In the genomic region with DNA sequence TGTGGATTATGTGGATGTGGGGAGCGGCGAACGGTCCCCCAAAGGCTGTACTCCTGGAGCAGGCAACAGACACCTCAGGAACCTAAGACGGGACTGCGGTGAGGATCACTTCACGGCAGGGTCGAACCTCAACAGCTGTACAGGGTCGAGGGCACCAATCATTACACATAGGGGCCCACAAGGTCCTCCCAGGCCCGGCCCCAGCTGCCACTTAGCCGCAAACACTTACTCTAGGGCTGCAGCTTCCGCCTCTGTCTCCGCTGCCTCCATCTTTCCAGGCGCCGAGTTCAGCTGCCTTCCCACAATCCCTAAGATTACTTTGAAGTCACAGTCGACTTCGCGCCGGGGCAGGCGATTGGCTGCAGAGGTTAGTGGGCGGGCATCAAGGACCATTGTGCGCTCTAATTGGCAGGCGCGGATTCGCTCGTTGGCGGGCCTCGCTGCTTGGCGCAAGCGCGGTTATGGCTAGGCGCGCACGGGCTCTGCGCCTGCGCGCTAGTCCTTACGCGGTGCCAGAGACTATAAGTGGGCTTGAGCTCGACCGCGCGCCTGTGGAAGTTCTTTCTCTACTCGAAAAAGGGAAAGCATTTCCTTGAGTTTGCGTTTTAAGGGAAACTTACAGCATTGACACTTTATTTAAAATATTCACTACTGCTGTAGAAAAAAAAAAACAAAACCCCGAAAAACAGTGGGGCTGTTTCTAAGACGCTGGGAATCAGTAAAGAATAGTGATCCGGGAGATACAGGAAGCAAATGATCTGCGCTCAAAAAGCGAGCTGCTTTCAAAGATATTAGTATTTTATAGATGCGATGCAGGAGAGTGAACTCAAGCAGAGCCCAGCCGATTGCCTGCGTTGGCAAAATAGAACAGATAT, we compare ENCODE assay signal across 1 cellular context.
A peak's percentile ranks its signal among the peaks of the same experiment; 100 is the strongest.
TF ChIP-seq lines count a peak whose summit lies in the region.

A gene with protein sequence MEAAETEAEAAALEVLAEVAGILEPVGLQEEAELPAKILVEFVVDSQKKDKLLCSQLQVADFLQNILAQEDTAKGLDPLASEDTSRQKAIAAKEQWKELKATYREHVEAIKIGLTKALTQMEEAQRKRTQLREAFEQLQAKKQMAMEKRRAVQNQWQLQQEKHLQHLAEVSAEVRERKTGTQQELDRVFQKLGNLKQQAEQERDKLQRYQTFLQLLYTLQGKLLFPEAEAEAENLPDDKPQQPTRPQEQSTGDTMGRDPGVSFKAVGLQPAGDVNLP (minus strand): TSS at position 293 of the 875 bp plus-strand sequence. CDS start 23 bp downstream, at position 270.

TF ChIP-seq in K562, 482 proteins besides CTCF, POLR2A, EP300 and RAD21 (continued from another document and continues in another):
- TF ChIP-seq CREBBP (IDR thresholded peaks at IDR 0.05; ENCODE audit: low read depth, low read length) (no peak), ZNF318 (IDR thresholded peaks at IDR 0.05; ENCODE audit: borderline replicate concordance in 1 of 2, low read depth in 1 of 2) (no peak), FOXM1 (IDR thresholded peaks at IDR 0.05; ENCODE audit: low read depth) (peak; percentile 63; the same call in 1 of the 2 replicates), FOXM1 (CRISPR knock-in tag; IDR thresholded peaks at IDR 0.05; ENCODE audit: low read depth) (no peak), STAT6 (CRISPR knock-in tag; IDR thresholded peaks at IDR 0.05) (no peak), ZNF444 (CRISPR knock-in tag; IDR thresholded peaks at IDR 0.05) (no peak), CCNT2 (IDR thresholded peaks at IDR 0.05; ENCODE audit: borderline replicate concordance, extremely low read depth, insufficient read length, low read depth, low read length) (no peak), THRB (CRISPR knock-in tag; conservative IDR thresholded peaks at IDR 0.05) (no peak), RBBP5 (IDR thresholded peaks at IDR 0.05; ENCODE audit: borderline replicate concordance, insufficient read depth, low read length, poor library complexity, severe bottlenecking) (no peak), GABPB1 (CRISPR knock-in tag; IDR thresholded peaks at IDR 0.05) (0 out of 2 replicates have a peak, but pooled peaks have one; percentile 0), CBX1 (IDR thresholded peaks at IDR 0.05; ENCODE audit: low read depth) (no peak), NRF1 (conservative IDR thresholded peaks at IDR 0.05 in 1 of 2, IDR thresholded peaks at IDR 0.05 in 1 of 2) (peak; percentile 98), CHD2 (IDR thresholded peaks at IDR 0.05; ENCODE audit: low read depth, low read length) (peak; percentile 63; the same call in 1 of the 2 replicates), RAD51 (IDR thresholded peaks at IDR 0.05; ENCODE audit: borderline replicate concordance, low read depth) (no peak), CAMTA2 (CRISPR knock-in tag; conservative IDR thresholded peaks at IDR 0.05) (no peak), HDAC3 (IDR thresholded peaks at IDR 0.05; ENCODE audit: borderline replicate concordance, partially characterized antibody) (no peak), CREB3L1 (IDR thresholded peaks at IDR 0.05; ENCODE audit: borderline replicate concordance, low read depth) (no peak; the same call in 1 of the 2 replicates), ERF (CRISPR knock-in tag; IDR thresholded peaks at IDR 0.05) (no peak), MIER1 (IDR thresholded peaks at IDR 0.05; ENCODE audit: low read depth) (no peak), ZNF740 (CRISPR knock-in tag; IDR thresholded peaks at IDR 0.05) (no peak), ZNF740 (tag; IDR thresholded peaks at IDR 0.05) (no peak), ZFP1 (CRISPR knock-in tag; IDR thresholded peaks at IDR 0.05) (no peak), ZNF384 (IDR thresholded peaks at IDR 0.05; ENCODE audit: low read depth, low read length) (no peak), JUN (IDR thresholded peaks at IDR 0.05; ENCODE audit: borderline replicate concordance, low read depth, low read length) (no peak), JUN (CRISPR knock-in tag; IDR thresholded peaks at IDR 0.05; ENCODE audit: borderline replicate concordance) (no peak)
- TF ChIP-seq, protein P1, sequence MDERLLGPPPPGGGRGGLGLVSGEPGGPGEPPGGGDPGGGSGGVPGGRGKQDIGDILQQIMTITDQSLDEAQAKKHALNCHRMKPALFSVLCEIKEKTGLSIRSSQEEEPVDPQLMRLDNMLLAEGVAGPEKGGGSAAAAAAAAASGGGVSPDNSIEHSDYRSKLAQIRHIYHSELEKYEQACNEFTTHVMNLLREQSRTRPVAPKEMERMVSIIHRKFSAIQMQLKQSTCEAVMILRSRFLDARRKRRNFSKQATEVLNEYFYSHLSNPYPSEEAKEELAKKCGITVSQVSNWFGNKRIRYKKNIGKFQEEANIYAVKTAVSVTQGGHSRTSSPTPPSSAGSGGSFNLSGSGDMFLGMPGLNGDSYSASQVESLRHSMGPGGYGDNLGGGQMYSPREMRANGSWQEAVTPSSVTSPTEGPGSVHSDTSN (CRISPR knock-in tag; IDR thresholded peaks at IDR 0.05; ENCODE audit: low read depth): no peak
- TF ChIP-seq, protein P1 (tag; conservative IDR thresholded peaks at IDR 0.05; ENCODE audit: low read depth): no peak
- TF ChIP-seq, protein P2, sequence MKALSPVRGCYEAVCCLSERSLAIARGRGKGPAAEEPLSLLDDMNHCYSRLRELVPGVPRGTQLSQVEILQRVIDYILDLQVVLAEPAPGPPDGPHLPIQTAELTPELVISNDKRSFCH (CRISPR knock-in tag; IDR thresholded peaks at IDR 0.05): no peak
- TF ChIP-seq, protein P2 (tag; IDR thresholded peaks at IDR 0.05): no peak
- TF ChIP-seq, protein P3, sequence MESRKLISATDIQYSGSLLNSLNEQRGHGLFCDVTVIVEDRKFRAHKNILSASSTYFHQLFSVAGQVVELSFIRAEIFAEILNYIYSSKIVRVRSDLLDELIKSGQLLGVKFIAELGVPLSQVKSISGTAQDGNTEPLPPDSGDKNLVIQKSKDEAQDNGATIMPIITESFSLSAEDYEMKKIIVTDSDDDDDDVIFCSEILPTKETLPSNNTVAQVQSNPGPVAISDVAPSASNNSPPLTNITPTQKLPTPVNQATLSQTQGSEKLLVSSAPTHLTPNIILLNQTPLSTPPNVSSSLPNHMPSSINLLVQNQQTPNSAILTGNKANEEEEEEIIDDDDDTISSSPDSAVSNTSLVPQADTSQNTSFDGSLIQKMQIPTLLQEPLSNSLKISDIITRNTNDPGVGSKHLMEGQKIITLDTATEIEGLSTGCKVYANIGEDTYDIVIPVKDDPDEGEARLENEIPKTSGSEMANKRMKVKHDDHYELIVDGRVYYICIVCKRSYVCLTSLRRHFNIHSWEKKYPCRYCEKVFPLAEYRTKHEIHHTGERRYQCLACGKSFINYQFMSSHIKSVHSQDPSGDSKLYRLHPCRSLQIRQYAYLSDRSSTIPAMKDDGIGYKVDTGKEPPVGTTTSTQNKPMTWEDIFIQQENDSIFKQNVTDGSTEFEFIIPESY (CRISPR knock-in tag; IDR thresholded peaks at IDR 0.05): no peak
